Comparison of ENCODE assay signal across 16 cellular contexts in the genomic region with DNA sequence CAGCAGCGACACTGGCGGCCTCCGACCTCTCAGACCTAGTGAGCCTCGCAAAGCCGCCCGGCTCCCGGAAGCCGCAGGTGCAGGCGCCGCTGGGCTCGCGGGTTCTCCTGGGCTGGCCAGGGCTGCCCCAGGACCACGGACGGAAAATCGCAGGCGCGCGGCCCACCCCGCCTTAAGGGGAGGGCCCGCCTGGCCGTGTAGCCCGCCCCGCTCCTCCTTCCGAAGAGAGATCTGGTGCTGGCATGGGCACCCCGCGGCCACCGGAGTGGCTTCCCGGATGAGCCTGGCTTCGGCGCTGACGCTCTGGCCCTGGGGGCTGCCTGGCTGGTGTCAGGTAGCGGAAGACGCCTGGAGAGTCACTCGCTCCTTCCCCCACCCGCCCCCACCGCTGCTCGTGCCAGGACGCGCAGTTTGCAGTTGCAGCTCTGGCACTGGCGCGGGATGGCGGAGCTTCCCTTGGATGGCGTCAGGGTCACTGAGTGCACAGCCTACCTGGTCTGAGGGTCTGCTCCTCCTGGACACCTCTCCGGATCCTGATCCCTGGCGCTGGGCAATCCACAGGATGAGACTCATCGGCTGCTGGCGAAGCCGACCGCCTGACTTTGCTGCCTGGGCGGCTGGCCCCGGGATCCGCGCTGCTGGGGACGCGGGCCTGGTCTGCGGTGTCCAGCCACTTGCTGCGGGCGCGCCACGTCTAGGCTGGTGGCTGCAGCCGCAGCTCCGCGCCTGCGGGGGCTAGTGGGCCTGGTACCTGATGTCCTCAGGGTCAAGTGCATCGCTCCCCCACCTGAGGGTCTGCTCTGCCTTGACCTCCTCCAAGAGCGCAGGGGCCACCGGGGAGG. TPM values are rescaled to one million over a fixed set of nuclear protein-coding genes. Genes with fewer than 3 reads are reported as not detected.
A peak's percentile ranks its signal among the peaks of the same experiment; 100 is the strongest.
DNase-seq lines count a peak whose midpoint lies in the region; ATAC-seq and TF ChIP-seq lines count a peak whose summit lies in the region.
"Not testable (repeated sequence)": the region's sequence is repeated elsewhere in the genome, so short reads cannot be mapped to it uniquely, and the experiment has no call there.
"Had no signal": no experiment of that assay in that cellular context is flagged by ENCODE, and none has a peak within 500 bp of the region (broad histone marks: within the 10 kb centered on the region; RNA-seq: fewer than 3 reads in every experiment).

A gene (minus strand): TSS at position 108 of the 842 bp plus-strand sequence.

- not testable (repeated sequence) for H3K27me3 ChIP-seq in CD4-positive, alpha-beta memory T cell (ENCODE audit: insufficient read depth, low read length); esophagus muscularis mucosa; thymus (ENCODE audit: control insufficient read depth, insufficient read depth)

- not testable (repeated sequence) for H3K27me3 Mint-ChIP-seq in CD4-positive, alpha-beta memory T cell; activated CD4-positive, alpha-beta memory T cell treated with anti-CD3 and anti-CD28 coated beads for 36 hours; natural killer cell treated with Interleukin-12 subunit alpha and Interleukin-12 subunit beta and Interleukin-15 and Interleukin-18, amount 100 ng/mL, for 72 hours

- intact Hi-C loops in CD4-positive, alpha-beta memory T cell (cut with micrococcal nuclease); activated CD4-positive, alpha-beta memory T cell treated with anti-CD3 and anti-CD28 coated beads for 36 hours (cut with micrococcal nuclease); esophagus muscularis mucosa (cut with DNase I): not testable (repeated sequence)

- not testable (repeated sequence) for H3K36me3 ChIP-seq in CD4-positive, alpha-beta memory T cell (ENCODE audit: insufficient read depth, low read length); esophagus muscularis mucosa; thymus (ENCODE audit: control insufficient read depth, insufficient read depth)

- H3K9me3 ChIP-seq in CD4-positive, alpha-beta memory T cell (ENCODE audit: control insufficient read depth in 1 of 2, low read length in 2 of 2); esophagus muscularis mucosa; thymus (ENCODE audit: control insufficient read depth): not testable (repeated sequence)

- CTCF ChIA-PET in CD4-positive, alpha-beta memory T cell (lab: Charles Lee; ENCODE audit: partially characterized antibody); activated CD4-positive, alpha-beta memory T cell treated with anti-CD3 and anti-CD28 coated beads for 36 hours (lab: Charles Lee): not testable (repeated sequence)

- H3K9me3 Mint-ChIP-seq in CD4-positive, alpha-beta memory T cell; activated CD4-positive, alpha-beta memory T cell treated with anti-CD3 and anti-CD28 coated beads for 36 hours; activated naive CD4-positive, alpha-beta T cell treated with anti-CD3 and anti-CD28 coated beads, Interleukin-2, amount 50 U/mL, for 72 hours; natural killer cell treated with Interleukin-12 subunit alpha and Interleukin-12 subunit beta and Interleukin-15 and Interleukin-18, amount 100 ng/mL, for 72 hours: not testable (repeated sequence)

- TF ChIP-seq POLR2A in esophagus muscularis mucosa (IDR thresholded peaks at IDR 0.05; ENCODE audit: low read depth): not testable (repeated sequence)

- H3K4me1 Mint-ChIP-seq in CD4-positive, alpha-beta memory T cell; activated CD4-positive, alpha-beta memory T cell treated with anti-CD3 and anti-CD28 coated beads for 36 hours (ENCODE audit: low read depth); natural killer cell treated with Interleukin-12 subunit alpha and Interleukin-12 subunit beta and Interleukin-15 and Interleukin-18, amount 100 ng/mL, for 72 hours (ENCODE audit: low read depth in 2 of 2): not testable (repeated sequence)

- not testable (repeated sequence) for TF ChIP-seq EP300 in esophagus muscularis mucosa (IDR thresholded peaks at IDR 0.05)

- not testable (repeated sequence) for H3K4me3 ChIP-seq in CD4-positive, alpha-beta memory T cell (ENCODE audit: low read length in 2 of 2); thymus (ENCODE audit: low read length)
- peak within 1 kb of the TSS in 3 of 4 donors; percentile 20 to 33 (median 28) for H3K4me3 ChIP-seq in esophagus muscularis mucosa

- H3K27ac ChIP-seq in CD4-positive, alpha-beta memory T cell (ENCODE audit: low read depth, low read length); esophagus muscularis mucosa (replicated peaks in 1 of 4); thymus (ENCODE audit: low read depth): not testable (repeated sequence)

- H3K4me3 Mint-ChIP-seq in CD4-positive, alpha-beta memory T cell: peak within 1 kb of the TSS in 5 of 8 donors; percentile 59 to 68 (median 64)
- peak within 1 kb of the TSS; percentile 51 for H3K4me3 Mint-ChIP-seq in activated CD4-positive, alpha-beta memory T cell treated with anti-CD3 and anti-CD28 coated beads for 36 hours
- not testable (repeated sequence) for H3K4me3 Mint-ChIP-seq in natural killer cell treated with Interleukin-12 subunit alpha and Interleukin-12 subunit beta and Interleukin-15 and Interleukin-18, amount 100 ng/mL, for 72 hours

- peak; percentile 70 for ATAC-seq in HG03159 (IDR thresholded peaks at IDR 0.05; ENCODE audit: unreplicated experiment)
- ATAC-seq in activated naive CD4-positive, alpha-beta T cell treated with anti-CD3 and anti-CD28 coated beads, Interleukin-2, amount 50 U/mL, for 72 hours: peak; percentile 99
- peak; percentile 15 for ATAC-seq in left lobe of liver
- peak; percentile 86 to 94 for ATAC-seq in natural killer cell treated with Interleukin-12 subunit alpha and Interleukin-12 subunit beta and Interleukin-15 and Interleukin-18, amount 100 ng/mL, for 72 hours

- POLR2A ChIA-PET in CD4-positive, alpha-beta memory T cell (lab: Charles Lee; ENCODE audit: partially characterized antibody); activated CD4-positive, alpha-beta memory T cell treated with anti-CD3 and anti-CD28 coated beads for 36 hours (lab: Charles Lee): not testable (repeated sequence)

- WGBS in esophagus muscularis mucosa: no CpG with 5 or more reads among the region's 67 CpGs
- WGBS in thymus: 17% methylated on average over 17 of the region's 67 CpGs

- not testable (repeated sequence) for H3K4me1 ChIP-seq in CD4-positive, alpha-beta memory T cell (ENCODE audit: insufficient read depth, low read length); esophagus muscularis mucosa; thymus (ENCODE audit: control insufficient read depth, insufficient read depth, low read length)

- not testable (repeated sequence) for TF ChIP-seq CTCF in esophagus muscularis mucosa (IDR thresholded peaks at IDR 0.05)

- DNase-seq in CD4-positive, alpha-beta memory T cell: peak in 2 of 5 donors; percentile 26 to 38
- peak; percentile 10 for DNase-seq in activated CD4-positive, alpha-beta memory T cell treated with anti-CD3 and anti-CD28 coated beads for 36 hours
- DNase-seq in activated naive CD4-positive, alpha-beta T cell treated with anti-CD3 and anti-CD28 coated beads, Interleukin-2, amount 50 U/mL, for 72 hours (ENCODE audit: low spot score in 2 of 2): peak in 1 of 2 donors; percentile 63
- DNase-seq in esophagus muscularis mucosa (ENCODE audit: extremely low spot score); left lobe of liver (ENCODE audit: low spot score); natural killer cell treated with Interleukin-12 subunit alpha and Interleukin-12 subunit beta and Interleukin-15 and Interleukin-18, amount 100 ng/mL, for 72 hours (ENCODE audit: low spot score): not testable (repeated sequence)

- H3K36me3 Mint-ChIP-seq in CD4-positive, alpha-beta memory T cell; activated CD4-positive, alpha-beta memory T cell treated with anti-CD3 and anti-CD28 coated beads for 36 hours; activated naive CD4-positive, alpha-beta T cell treated with anti-CD3 and anti-CD28 coated beads, Interleukin-2, amount 50 U/mL, for 72 hours; natural killer cell treated with Interleukin-12 subunit alpha and Interleukin-12 subunit beta and Interleukin-15 and Interleukin-18, amount 100 ng/mL, for 72 hours: not testable (repeated sequence)

- not testable (repeated sequence) for H3K27ac Mint-ChIP-seq in CD4-positive, alpha-beta memory T cell; activated CD4-positive, alpha-beta memory T cell treated with anti-CD3 and anti-CD28 coated beads for 36 hours; activated naive CD4-positive, alpha-beta T cell treated with anti-CD3 and anti-CD28 coated beads, Interleukin-2, amount 50 U/mL, for 72 hours; natural killer cell treated with Interleukin-12 subunit alpha and Interleukin-12 subunit beta and Interleukin-15 and Interleukin-18, amount 100 ng/mL, for 72 hours

RNA-seq across cellular contexts. Expression of the gene that starts here (rescaled TPM):
- 100 to 1,000 TPM in 1 of 2 experiments, 10 to 100 TPM in 1; 92.7 to 116 TPM for total RNA-seq in CD4-positive, alpha-beta memory T cell
- polyA plus RNA-seq in CD4-positive, alpha-beta memory T cell: 1 to 10 TPM; 2.0 to 3.2 TPM
- total RNA-seq in activated CD4-positive, alpha-beta memory T cell treated with anti-CD3 and anti-CD28 coated beads for 36 hours: 10 to 100 TPM; 27.6 to 33.7 TPM
- 10 to 100 TPM; 11.4 to 87.3 TPM for total RNA-seq in activated naive CD4-positive, alpha-beta T cell treated with anti-CD3 and anti-CD28 coated beads, Interleukin-2, amount 50 U/mL, for 72 hours
- total RNA-seq in esophagus muscularis mucosa: 1 to 10 TPM in 3 of 4 donors, under 1 TPM in 1; 0.83 to 7.8 (median 2.4) TPM
- total RNA-seq in left lobe of liver: 0.73 TPM
- total RNA-seq in natural killer cell treated with Interleukin-12 subunit alpha and Interleukin-12 subunit beta and Interleukin-15 and Interleukin-18, amount 100 ng/mL, for 72 hours: 1 to 10 TPM in 1 of 2 donors, not detected in 1; 3.8 TPM
- polyA plus RNA-seq in thymus: 32.7 TPM
- total RNA-seq: A673, Caco-2, fibroblast of lung, glomerular endothelial cell, H7, HT-29, M059J, urinary bladder had no signal
- polyA plus RNA-seq: fibroblast of lung had no signal

Comparison
In these comparisons a context has a peak if more than half of its experiments do, and no peak if none do; other contexts are left out.
1. Peak in ATAC-seq in left lobe of liver; RNA of the gene not detected or under 1 TPM.
2. ATAC-seq: peak in every context shown above with its lines; median percentile 99 in activated naive CD4-positive, alpha-beta T cell treated with anti-CD3 and anti-CD28 coated beads, Interleukin-2, amount 50 U/mL, for 72 hours; 90 in natural killer cell treated with Interleukin-12 subunit alpha and Interleukin-12 subunit beta and Interleukin-15 and Interleukin-18, amount 100 ng/mL, for 72 hours; 70 in HG03159; 15 in left lobe of liver.